Comparison of ENCODE assay signal across 8 cellular contexts in genomic region chr4:8158710-8159521, GRCh38. TPM values are rescaled to one million over a fixed set of nuclear protein-coding genes. Genes with fewer than 3 reads are reported as not detected.
DNase-seq lines count a peak whose midpoint lies in the region; ATAC-seq, FAIRE-seq and TF ChIP-seq lines count a peak whose summit lies in the region.

ABLIM2 (minus strand) TSS chr4:8158813; CDS start chr4:8158689, 124 bp downstream.

- peak; percentile 59 for TF ChIP-seq POLR2A in endothelial cell of umbilical vein (IDR thresholded peaks at IDR 0.05; ENCODE audit: low read depth, low read length)

- in situ Hi-C loops in Caki2 (cut with HindIII; ENCODE audit: low pct_unique_long_range_greater_than_20kb, low sequenced_read_pairs) = no loop called here

- no peaks in the 10 kb centered on the region for H3K79me2 ChIP-seq in endothelial cell of umbilical vein (ENCODE audit: control insufficient read depth, insufficient read depth, low read length)

- POLR2A ChIA-PET in endothelial cell of umbilical vein (lab: Charles Lee) = interaction anchor here (1.0 kb wide), 1 partner anchor 40 kb away, joined by 3 read pairs; the partner anchor contains the start of gene SH3TC1

- no TSS peak for BruUV-seq in endothelial cell of umbilical vein (replicated peaks; lab: Mats Ljungman, UMichigan)

- H3K9me1 ChIP-seq in endothelial cell of umbilical vein (replicated peaks; ENCODE audit: control insufficient read depth, extremely low read depth, insufficient read depth, low read length) = no peaks in the 10 kb centered on the region

- H3K36me3 ChIP-seq in HUES48 (ENCODE audit: control insufficient read depth, insufficient read depth, low read length) = no peaks in the 10 kb centered on the region
- no peaks in the 10 kb centered on the region for H3K36me3 ChIP-seq in NT2/D1 (ENCODE audit: insufficient read depth, insufficient read length, low read length)
- no peaks in the 10 kb centered on the region for H3K36me3 ChIP-seq in endothelial cell of umbilical vein (ENCODE audit: control insufficient read depth in 2 of 2, extremely low read depth in 1 of 2, insufficient read depth in 2 of 2, low read length in 2 of 2)

- FAIRE-seq in endothelial cell of umbilical vein (lab: Jason Lieb, UNC) = peak; percentile 95

- dilution Hi-C loops in endothelial cell of umbilical vein (cut with MboI; ENCODE audit: extremely low pct_ligation_motif_present, low sequenced_read_pairs) = no loop called here

- peak; percentile 97 for ATAC-seq in GM21423 (IDR thresholded peaks at IDR 0.05; ENCODE audit: unreplicated experiment)

- peaks cover 40% of the 10 kb centered on the region for H3K27me3 ChIP-seq in HUES48 (ENCODE audit: control insufficient read depth, insufficient read depth, low read length)
- H3K27me3 ChIP-seq in NT2/D1 (ENCODE audit: insufficient read depth, insufficient read length) = peaks cover 64% of the 10 kb centered on the region
- H3K27me3 ChIP-seq in endothelial cell of umbilical vein (ENCODE audit: control insufficient read depth in 2 of 2, insufficient read depth in 2 of 2, low read length in 2 of 2) = peaks cover 16 to 17% of the 10 kb centered on the region in 2 experiments

- CTCF ChIA-PET in endothelial cell of umbilical vein (lab: Charles Lee) = interaction anchor here (1.2 to 1.7 kb wide), 3 partner anchors 16 to 29 kb away, joined by 3 to 12 read pairs (median 3); no protein-coding TSS in a partner anchor

- intact Hi-C loops in endothelial cell of umbilical vein (cut with micrococcal nuclease) = loop anchor here (2.0 kb wide), 2 partner anchors 32 to 42 kb away; no protein-coding TSS in a partner anchor

- H3K4me3 ChIP-seq in HUES48 (ENCODE audit: low read depth, low read length) (peak within 1 kb of the TSS; percentile 91), NT2/D1 (ENCODE audit: insufficient read length, low read depth) (peak within 1 kb of the TSS; percentile 73), endothelial cell of umbilical vein (replicated peaks in 1 of 3; ENCODE audit: insufficient read depth in 1 of 3, low read depth in 1 of 3, low read length in 3 of 3) (peak within 1 kb of the TSS; percentile 21 to 70 (median 51))

- H3K4me1 ChIP-seq in HUES48 (ENCODE audit: control insufficient read depth, insufficient read depth, low read length) = no peaks in the 10 kb centered on the region; the same call in 1 of the 2 replicates
- H3K4me1 ChIP-seq in NT2/D1 (ENCODE audit: insufficient read depth, insufficient read length) = peaks cover 7% of the 10 kb centered on the region
- H3K4me1 ChIP-seq in endothelial cell of umbilical vein (ENCODE audit: control insufficient read depth, extremely low read depth, insufficient read depth, low read length) = peaks cover 11% of the 10 kb centered on the region

- no peak within 1 kb of the TSS for H3K9ac ChIP-seq in HUES48 (ENCODE audit: low read depth, low read length)
- H3K9ac ChIP-seq in NT2/D1 (ENCODE audit: insufficient read length, low read depth) = peak within 1 kb of the TSS; percentile 90
- peak within 1 kb of the TSS; percentile 14 for H3K9ac ChIP-seq in endothelial cell of umbilical vein (replicated peaks; ENCODE audit: extremely low read depth, insufficient read depth, low read length)

- H3K9me3 ChIP-seq in HUES48 (ENCODE audit: control insufficient read depth, insufficient read depth, low read length) (no peaks in the 10 kb centered on the region), NT2/D1 (ENCODE audit: insufficient read depth, low read length) (no peaks in the 10 kb centered on the region), endothelial cell of umbilical vein (replicated peaks; ENCODE audit: control insufficient read depth, insufficient read depth, low read length) (no peaks in the 10 kb centered on the region)

- peak within 1 kb of the TSS; percentile 97 for H3K4me3 Mint-ChIP-seq in mesothelial cell of epicardium

- H3K9me3 Mint-ChIP-seq in mesothelial cell of epicardium = no peaks in the 10 kb centered on the region

- H3K36me3 Mint-ChIP-seq in mesothelial cell of epicardium = no peaks in the 10 kb centered on the region

- H4K20me1 ChIP-seq in endothelial cell of umbilical vein (replicated peaks; ENCODE audit: control insufficient read depth, extremely low read depth, insufficient read depth, low read length) = no peaks in the 10 kb centered on the region

- no peak for TF ChIP-seq CTCF in endothelial cell of umbilical vein (IDR thresholded peaks at IDR 0.05; ENCODE audit: extremely low read depth in 1 of 2, insufficient read depth in 1 of 2, low read depth in 1 of 2, low read length in 2 of 2)
- no peak for TF ChIP-seq CTCF in mesothelial cell of epicardium (IDR thresholded peaks at IDR 0.05; ENCODE audit: unreplicated experiment)

- H3K27me3 Mint-ChIP-seq in mesothelial cell of epicardium (ENCODE audit: low read depth) = peaks cover 74% of the 10 kb centered on the region

- H2AFZ ChIP-seq in endothelial cell of umbilical vein (ENCODE audit: low read depth, low read length) = peak within 1 kb of the TSS; percentile 90

- peak within 1 kb of the TSS; percentile 92 for H3K27ac Mint-ChIP-seq in mesothelial cell of epicardium

- no peak within 1 kb of the TSS for H3K27ac ChIP-seq in HUES48 (ENCODE audit: low read depth, low read length)
- no peak within 1 kb of the TSS for H3K27ac ChIP-seq in endothelial cell of umbilical vein (ENCODE audit: insufficient read depth, low read depth, low read length)

- peaks cover 9% of the 10 kb centered on the region for H3K4me1 Mint-ChIP-seq in mesothelial cell of epicardium

- peak within 1 kb of the TSS; percentile 80 for H3K4me2 ChIP-seq in endothelial cell of umbilical vein (ENCODE audit: insufficient read depth, low read length)

- DNase-seq in Caki2 (ENCODE audit: low read depth) (peak; percentile 87), NT2/D1 (ENCODE audit: low read depth, low spot score) (peak; percentile 96), endothelial cell of umbilical vein (ENCODE audit: low read depth, low spot score) (peak; percentile 97), mesothelial cell of epicardium (ENCODE audit: low spot score in 2 of 2, unreplicated experiment in 2 of 2) (peak; percentile 96 to 99)
- DNase-seq in activated CD8-positive, alpha-beta memory T cell treated with anti-CD3 and anti-CD28 coated beads, Interleukin-2, amount 50 U/mL, for 4 hours = peak; percentile 99
- peak; percentile 96 to 99 for DNase-seq in stimulated activated CD8-positive, alpha-beta memory T cell treated with anti-CD3 and anti-CD28 coated beads, Interleukin-15, amount 100 ng/mL, for 4 hours (ENCODE audit: low read depth in 2 of 2)

TF ChIP-seq in endothelial cell of umbilical vein, 7 proteins besides CTCF, POLR2A, EP300 and RAD21:
- no peak for TF ChIP-seq FOS (IDR thresholded peaks at IDR 0.05; ENCODE audit: borderline replicate concordance, insufficient read depth, low read length)
- TF ChIP-seq POLR2AphosphoS5 (IDR thresholded peaks at IDR 0.05; ENCODE audit: insufficient read depth, low read depth, low read length) = no peak
- TF ChIP-seq EZH2 (IDR thresholded peaks at IDR 0.05; ENCODE audit: borderline replicate concordance, low read depth, low read length, severe bottlenecking) = no peak
- no peak for TF ChIP-seq MYC (IDR thresholded peaks at IDR 0.05; ENCODE audit: low read depth, low read length)
- TF ChIP-seq GATA2 (IDR thresholded peaks at IDR 0.05; ENCODE audit: insufficient read depth, insufficient read length, low read depth, low read length) = no peak
- TF ChIP-seq MAX (IDR thresholded peaks at IDR 0.05; ENCODE audit: insufficient read depth, insufficient read length) = no peak
- TF ChIP-seq JUN (IDR thresholded peaks at IDR 0.05; ENCODE audit: borderline replicate concordance, insufficient read depth, insufficient read length, low read depth) = no peak

RNA-seq across cellular contexts. Expression of gene ABLIM2, which starts in this region (rescaled TPM):
- 2.1 TPM in 1 of 2 replicates, not detected in the other for total RNA-seq in Caki2 (2014; rRNA removed; shearing (Covaris generic); ENCODE audit: low replicate concordance)
- total RNA-seq in endothelial cell of umbilical vein (0.30 and 0.66 TPM in 2 replicates), mesothelial cell of epicardium (2.7 to 3.5 TPM (median 3.1 TPM) in 3 replicates)
- polyA plus RNA-seq in endothelial cell of umbilical vein = 0.18 and 0.28 TPM in 2 replicates
- 0.14 and 0.15 TPM in 2 replicates for polyA plus RNA-seq in endothelial cell of umbilical vein (2011; cell fraction: cytosol; rRNA removed)
- polyA plus RNA-seq in endothelial cell of umbilical vein (2011; cell fraction: nucleus; rRNA removed) = 0.17 and 0.32 TPM in 2 replicates
- polyA plus RNA-seq in endothelial cell of umbilical vein (2012) = 0.07 and 0.10 TPM in 2 replicates
- polyA minus RNA-seq in endothelial cell of umbilical vein = 0.53 TPM in 1 of 2 replicates, not detected in the other
- polyA minus RNA-seq in endothelial cell of umbilical vein (2011; cell fraction: cytosol; rRNA and poly(A)+ RNA removed) = 2.8 TPM
- 0.24 TPM in 1 of 2 replicates, not detected in the other for polyA minus RNA-seq in endothelial cell of umbilical vein (2011; cell fraction: nucleus; rRNA and poly(A)+ RNA removed)
